1 cellular context compared by ENCODE assay signal in genomic region chr1:54864460-54865208, GRCh38.
TF ChIP-seq lines count a peak whose summit lies in the region.

No MANE protein-coding gene starts in this region.

TF ChIP-seq in SK-N-SH treated with all-trans-retinoic acid at 6 μM for 48 hours, 23 proteins besides CTCF, POLR2A, EP300 and RAD21 (continued from another document):
- TF ChIP-seq POU6F1 (CRISPR knock-in tag; IDR thresholded peaks at IDR 0.05; ENCODE audit: borderline replicate concordance, low read depth) (no peak), ESRRG (CRISPR knock-in tag; IDR thresholded peaks at IDR 0.05) (no peak), CSDC2 (CRISPR knock-in tag; IDR thresholded peaks at IDR 0.05) (no peak)
